ENCODE assay signal across 1 cellular context in the genomic region with DNA sequence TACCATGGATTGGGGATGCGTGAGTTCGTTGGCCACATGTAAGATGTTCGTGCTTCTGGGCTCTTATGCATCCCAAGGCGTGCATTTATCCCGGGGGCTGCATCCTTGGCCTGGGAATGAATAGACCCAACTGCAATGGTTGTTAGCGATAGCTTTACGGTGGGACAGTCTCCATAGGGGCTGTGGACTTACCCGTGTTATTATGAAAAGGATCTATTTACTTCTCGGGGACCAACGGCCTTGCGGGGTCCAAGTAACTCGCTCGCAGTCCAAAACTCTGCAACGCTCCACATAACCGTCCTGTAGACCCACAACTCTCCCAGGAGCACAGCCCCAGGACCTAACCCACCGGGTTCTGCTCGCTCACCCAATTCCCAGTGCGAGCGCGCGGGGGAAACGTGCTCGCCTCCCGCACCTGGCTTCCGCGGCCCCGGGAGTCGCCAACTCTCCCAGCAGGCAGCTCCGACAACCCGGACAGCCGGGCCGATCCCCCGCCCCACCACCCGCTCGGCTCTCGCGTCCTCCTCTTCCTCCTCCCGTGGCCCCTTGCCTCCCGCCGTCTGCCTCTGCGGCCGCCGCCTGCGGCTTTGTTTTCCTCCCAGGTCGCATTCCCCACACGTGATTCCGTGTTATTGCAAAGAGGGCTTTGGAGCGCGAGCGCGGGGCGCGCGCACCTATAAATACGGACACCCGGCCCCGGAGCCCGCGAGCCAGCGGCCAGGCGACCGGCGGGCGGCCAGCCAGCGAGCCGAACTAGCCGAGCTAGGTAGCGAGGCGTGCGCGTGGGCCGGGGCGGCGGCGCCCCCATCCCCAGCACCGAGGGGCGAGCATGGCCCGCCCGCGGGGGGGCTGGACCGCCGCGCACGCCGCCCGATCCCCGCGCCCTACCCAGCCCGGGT.
TF ChIP-seq lines count a peak whose summit lies in the region.

A gene with protein sequence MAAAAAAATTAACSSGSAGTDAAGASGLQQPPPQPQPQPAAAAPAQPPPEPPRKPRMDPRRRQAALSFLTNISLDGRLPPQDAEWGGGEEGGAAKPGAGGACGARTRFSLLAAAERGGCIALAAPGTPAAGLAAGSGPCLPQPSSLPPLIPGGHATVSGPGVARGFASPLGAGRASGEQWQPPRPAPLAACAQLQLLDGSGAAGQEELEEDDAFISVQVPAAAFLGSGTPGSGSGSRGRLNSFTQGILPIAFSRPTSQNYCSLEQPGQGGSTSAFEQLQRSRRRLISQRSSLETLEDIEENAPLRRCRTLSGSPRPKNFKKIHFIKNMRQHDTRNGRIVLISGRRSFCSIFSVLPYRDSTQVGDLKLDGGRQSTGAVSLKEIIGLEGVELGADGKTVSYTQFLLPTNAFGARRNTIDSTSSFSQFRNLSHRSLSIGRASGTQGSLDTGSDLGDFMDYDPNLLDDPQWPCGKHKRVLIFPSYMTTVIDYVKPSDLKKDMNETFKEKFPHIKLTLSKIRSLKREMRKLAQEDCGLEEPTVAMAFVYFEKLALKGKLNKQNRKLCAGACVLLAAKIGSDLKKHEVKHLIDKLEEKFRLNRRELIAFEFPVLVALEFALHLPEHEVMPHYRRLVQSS (plus strand): TSS at position 706 of the 899 bp plus-strand sequence. CDS start 278 bp downstream, outside the sequence.

TF ChIP-seq in HepG2, 621 proteins besides CTCF, POLR2A, EP300 and RAD21 (continued from another document and continues in another):
- TF ChIP-seq, protein P1, sequence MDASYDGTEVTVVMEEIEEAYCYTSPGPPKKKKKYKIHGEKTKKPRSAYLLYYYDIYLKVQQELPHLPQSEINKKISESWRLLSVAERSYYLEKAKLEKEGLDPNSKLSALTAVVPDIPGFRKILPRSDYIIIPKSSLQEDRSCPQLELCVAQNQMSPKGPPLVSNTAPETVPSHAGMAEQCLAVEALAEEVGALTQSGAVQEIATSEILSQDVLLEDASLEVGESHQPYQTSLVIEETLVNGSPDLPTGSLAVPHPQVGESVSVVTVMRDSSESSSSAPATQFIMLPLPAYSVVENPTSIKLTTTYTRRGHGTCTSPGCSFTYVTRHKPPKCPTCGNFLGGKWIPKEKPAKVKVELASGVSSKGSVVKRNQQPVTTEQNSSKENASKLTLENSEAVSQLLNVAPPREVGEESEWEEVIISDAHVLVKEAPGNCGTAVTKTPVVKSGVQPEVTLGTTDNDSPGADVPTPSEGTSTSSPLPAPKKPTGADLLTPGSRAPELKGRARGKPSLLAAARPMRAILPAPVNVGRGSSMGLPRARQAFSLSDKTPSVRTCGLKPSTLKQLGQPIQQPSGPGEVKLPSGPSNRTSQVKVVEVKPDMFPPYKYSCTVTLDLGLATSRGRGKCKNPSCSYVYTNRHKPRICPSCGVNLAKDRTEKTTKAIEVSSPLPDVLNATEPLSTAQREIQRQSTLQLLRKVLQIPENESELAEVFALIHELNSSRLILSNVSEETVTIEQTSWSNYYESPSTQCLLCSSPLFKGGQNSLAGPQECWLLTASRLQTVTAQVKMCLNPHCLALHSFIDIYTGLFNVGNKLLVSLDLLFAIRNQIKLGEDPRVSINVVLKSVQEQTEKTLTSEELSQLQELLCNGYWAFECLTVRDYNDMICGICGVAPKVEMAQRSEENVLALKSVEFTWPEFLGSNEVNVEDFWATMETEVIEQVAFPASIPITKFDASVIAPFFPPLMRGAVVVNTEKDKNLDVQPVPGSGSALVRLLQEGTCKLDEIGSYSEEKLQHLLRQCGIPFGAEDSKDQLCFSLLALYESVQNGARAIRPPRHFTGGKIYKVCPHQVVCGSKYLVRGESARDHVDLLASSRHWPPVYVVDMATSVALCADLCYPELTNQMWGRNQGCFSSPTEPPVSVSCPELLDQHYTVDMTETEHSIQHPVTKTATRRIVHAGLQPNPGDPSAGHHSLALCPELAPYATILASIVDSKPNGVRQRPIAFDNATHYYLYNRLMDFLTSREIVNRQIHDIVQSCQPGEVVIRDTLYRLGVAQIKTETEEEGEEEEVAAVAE (CRISPR knock-in tag; IDR thresholded peaks at IDR 0.05; ENCODE audit: borderline replicate concordance) = no peak
- TF ChIP-seq ZSCAN12 (CRISPR knock-in tag; IDR thresholded peaks at IDR 0.05) (peak; percentile 44; the same call in 1 of the 2 replicates), ZNF24 (IDR thresholded peaks at IDR 0.05) (no peak), JUN (CRISPR knock-in tag; IDR thresholded peaks at IDR 0.05) (no peak), KDM5A (IDR thresholded peaks at IDR 0.05; ENCODE audit: borderline replicate concordance, low read length) (no peak), SMYD3 (CRISPR knock-in tag; IDR thresholded peaks at IDR 0.05) (no peak), ZNF572 (CRISPR knock-in tag; IDR thresholded peaks at IDR 0.05) (no peak; the same call in 1 of the 2 replicates), ZNF383 (CRISPR knock-in tag; IDR thresholded peaks at IDR 0.05; ENCODE audit: borderline replicate concordance) (no peak), ZNF180 (CRISPR knock-in tag; IDR thresholded peaks at IDR 0.05; ENCODE audit: borderline replicate concordance, low read depth) (no peak), RCOR2 (CRISPR knock-in tag; IDR thresholded peaks at IDR 0.05) (no peak), TP53 (CRISPR knock-in tag; conservative IDR thresholded peaks at IDR 0.05) (no peak), ZNF562 (CRISPR knock-in tag; IDR thresholded peaks at IDR 0.05; ENCODE audit: borderline replicate concordance) (no peak), FOXJ3 (CRISPR knock-in tag; IDR thresholded peaks at IDR 0.05; ENCODE audit: borderline replicate concordance) (no peak)
- TF ChIP-seq, protein P2, sequence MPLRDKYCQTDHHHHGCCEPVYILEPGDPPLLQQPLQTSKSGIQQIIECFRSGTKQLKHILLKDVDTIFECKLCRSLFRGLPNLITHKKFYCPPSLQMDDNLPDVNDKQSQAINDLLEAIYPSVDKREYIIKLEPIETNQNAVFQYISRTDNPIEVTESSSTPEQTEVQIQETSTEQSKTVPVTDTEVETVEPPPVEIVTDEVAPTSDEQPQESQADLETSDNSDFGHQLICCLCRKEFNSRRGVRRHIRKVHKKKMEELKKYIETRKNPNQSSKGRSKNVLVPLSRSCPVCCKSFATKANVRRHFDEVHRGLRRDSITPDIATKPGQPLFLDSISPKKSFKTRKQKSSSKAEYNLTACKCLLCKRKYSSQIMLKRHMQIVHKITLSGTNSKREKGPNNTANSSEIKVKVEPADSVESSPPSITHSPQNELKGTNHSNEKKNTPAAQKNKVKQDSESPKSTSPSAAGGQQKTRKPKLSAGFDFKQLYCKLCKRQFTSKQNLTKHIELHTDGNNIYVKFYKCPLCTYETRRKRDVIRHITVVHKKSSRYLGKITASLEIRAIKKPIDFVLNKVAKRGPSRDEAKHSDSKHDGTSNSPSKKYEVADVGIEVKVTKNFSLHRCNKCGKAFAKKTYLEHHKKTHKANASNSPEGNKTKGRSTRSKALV (CRISPR knock-in tag; IDR thresholded peaks at IDR 0.05) = no peak; the same call in 1 of the 2 replicates
- TF ChIP-seq, protein P3, sequence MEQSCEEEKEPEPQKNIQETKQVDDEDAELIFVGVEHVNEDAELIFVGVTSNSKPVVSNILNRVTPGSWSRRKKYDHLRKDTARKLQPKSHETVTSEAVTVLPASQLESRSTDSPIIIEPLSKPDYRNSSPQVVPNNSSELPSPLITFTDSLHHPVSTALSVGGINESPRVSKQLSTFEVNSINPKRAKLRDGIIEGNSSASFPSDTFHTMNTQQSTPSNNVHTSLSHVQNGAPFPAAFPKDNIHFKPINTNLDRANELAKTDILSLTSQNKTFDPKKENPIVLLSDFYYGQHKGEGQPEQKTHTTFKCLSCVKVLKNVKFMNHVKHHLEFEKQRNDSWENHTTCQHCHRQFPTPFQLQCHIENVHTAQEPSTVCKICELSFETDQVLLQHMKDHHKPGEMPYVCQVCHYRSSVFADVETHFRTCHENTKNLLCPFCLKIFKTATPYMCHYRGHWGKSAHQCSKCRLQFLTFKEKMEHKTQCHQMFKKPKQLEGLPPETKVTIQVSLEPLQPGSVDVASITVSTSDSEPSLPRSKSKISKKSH (CRISPR knock-in tag; IDR thresholded peaks at IDR 0.05; ENCODE audit: borderline replicate concordance) = peak; percentile 75
- TF ChIP-seq, protein P4, sequence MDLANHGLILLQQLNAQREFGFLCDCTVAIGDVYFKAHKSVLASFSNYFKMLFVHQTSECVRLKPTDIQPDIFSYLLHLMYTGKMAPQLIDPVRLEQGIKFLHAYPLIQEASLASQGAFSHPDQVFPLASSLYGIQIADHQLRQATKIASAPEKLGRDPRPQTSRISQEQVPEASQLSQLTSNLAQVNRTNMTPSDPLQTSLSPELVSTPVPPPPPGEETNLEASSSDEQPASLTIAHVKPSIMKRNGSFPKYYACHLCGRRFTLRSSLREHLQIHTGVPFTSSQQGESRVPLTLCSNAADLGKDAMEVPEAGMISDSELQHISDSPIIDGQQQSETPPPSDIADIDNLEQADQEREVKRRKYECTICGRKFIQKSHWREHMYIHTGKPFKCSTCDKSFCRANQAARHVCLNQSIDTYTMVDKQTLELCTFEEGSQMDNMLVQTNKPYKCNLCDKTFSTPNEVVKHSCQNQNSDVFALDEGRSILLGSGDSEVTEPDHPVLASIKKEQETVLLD (CRISPR knock-in tag; IDR thresholded peaks at IDR 0.05; ENCODE audit: low read depth) = no peak
- TF ChIP-seq, protein P5, sequence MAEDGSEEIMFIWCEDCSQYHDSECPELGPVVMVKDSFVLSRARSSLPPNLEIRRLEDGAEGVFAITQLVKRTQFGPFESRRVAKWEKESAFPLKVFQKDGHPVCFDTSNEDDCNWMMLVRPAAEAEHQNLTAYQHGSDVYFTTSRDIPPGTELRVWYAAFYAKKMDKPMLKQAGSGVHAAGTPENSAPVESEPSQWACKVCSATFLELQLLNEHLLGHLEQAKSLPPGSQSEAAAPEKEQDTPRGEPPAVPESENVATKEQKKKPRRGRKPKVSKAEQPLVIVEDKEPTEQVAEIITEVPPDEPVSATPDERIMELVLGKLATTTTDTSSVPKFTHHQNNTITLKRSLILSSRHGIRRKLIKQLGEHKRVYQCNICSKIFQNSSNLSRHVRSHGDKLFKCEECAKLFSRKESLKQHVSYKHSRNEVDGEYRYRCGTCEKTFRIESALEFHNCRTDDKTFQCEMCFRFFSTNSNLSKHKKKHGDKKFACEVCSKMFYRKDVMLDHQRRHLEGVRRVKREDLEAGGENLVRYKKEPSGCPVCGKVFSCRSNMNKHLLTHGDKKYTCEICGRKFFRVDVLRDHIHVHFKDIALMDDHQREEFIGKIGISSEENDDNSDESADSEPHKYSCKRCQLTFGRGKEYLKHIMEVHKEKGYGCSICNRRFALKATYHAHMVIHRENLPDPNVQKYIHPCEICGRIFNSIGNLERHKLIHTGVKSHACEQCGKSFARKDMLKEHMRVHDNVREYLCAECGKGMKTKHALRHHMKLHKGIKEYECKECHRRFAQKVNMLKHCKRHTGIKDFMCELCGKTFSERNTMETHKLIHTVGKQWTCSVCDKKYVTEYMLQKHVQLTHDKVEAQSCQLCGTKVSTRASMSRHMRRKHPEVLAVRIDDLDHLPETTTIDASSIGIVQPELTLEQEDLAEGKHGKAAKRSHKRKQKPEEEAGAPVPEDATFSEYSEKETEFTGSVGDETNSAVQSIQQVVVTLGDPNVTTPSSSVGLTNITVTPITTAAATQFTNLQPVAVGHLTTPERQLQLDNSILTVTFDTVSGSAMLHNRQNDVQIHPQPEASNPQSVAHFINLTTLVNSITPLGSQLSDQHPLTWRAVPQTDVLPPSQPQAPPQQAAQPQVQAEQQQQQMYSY (CRISPR knock-in tag; IDR thresholded peaks at IDR 0.05) = no peak
- TF ChIP-seq, protein P6, sequence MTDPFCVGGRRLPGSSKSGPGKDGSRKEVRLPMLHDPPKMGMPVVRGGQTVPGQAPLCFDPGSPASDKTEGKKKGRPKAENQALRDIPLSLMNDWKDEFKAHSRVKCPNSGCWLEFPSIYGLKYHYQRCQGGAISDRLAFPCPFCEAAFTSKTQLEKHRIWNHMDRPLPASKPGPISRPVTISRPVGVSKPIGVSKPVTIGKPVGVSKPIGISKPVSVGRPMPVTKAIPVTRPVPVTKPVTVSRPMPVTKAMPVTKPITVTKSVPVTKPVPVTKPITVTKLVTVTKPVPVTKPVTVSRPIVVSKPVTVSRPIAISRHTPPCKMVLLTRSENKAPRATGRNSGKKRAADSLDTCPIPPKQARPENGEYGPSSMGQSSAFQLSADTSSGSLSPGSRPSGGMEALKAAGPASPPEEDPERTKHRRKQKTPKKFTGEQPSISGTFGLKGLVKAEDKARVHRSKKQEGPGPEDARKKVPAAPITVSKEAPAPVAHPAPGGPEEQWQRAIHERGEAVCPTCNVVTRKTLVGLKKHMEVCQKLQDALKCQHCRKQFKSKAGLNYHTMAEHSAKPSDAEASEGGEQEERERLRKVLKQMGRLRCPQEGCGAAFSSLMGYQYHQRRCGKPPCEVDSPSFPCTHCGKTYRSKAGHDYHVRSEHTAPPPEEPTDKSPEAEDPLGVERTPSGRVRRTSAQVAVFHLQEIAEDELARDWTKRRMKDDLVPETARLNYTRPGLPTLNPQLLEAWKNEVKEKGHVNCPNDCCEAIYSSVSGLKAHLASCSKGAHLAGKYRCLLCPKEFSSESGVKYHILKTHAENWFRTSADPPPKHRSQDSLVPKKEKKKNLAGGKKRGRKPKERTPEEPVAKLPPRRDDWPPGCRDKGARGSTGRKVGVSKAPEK (CRISPR knock-in tag; IDR thresholded peaks at IDR 0.05; ENCODE audit: borderline replicate concordance) = no peak
- TF ChIP-seq, protein P7, sequence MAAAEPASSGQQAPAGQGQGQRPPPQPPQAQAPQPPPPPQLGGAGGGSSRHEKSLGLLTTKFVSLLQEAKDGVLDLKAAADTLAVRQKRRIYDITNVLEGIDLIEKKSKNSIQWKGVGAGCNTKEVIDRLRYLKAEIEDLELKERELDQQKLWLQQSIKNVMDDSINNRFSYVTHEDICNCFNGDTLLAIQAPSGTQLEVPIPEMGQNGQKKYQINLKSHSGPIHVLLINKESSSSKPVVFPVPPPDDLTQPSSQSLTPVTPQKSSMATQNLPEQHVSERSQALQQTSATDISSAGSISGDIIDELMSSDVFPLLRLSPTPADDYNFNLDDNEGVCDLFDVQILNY (CRISPR knock-in tag; conservative IDR thresholded peaks at IDR 0.05) = peak; percentile 55; the same call in 1 of the 2 replicates
- TF ChIP-seq, protein P8, sequence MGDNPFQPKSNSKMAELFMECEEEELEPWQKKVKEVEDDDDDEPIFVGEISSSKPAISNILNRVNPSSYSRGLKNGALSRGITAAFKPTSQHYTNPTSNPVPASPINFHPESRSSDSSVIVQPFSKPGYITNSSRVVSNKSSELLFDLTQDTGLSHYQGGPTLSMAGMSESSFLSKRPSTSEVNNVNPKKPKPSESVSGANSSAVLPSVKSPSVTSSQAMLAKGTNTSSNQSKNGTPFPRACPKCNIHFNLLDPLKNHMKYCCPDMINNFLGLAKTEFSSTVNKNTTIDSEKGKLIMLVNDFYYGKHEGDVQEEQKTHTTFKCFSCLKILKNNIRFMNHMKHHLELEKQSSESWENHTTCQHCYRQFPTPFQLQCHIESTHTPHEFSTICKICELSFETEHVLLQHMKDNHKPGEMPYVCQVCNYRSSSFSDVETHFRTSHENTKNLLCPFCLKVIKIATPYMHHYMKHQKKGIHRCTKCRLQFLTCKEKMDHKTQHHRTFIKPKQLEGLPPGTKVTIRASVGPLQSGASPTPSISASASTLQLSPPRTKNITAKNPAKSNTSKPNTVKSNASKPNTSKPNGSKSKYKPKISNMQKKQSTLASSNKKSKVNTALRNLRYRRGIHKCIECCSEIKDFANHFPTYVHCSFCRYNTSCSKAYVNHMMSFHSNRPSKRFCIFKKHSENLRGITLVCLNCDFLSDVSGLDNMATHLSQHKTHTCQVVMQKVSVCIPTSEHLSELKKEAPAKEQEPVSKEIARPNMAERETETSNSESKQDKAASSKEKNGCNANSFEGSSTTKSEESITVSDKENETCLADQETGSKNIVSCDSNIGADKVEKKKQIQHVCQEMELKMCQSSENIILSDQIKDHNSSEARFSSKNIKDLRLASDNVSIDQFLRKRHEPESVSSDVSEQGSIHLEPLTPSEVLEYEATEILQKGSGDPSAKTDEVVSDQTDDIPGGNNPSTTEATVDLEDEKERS (CRISPR knock-in tag; IDR thresholded peaks at IDR 0.05) = peak; percentile 63; the same call in 1 of the 2 replicates
